Comparison of ENCODE assay signal across 8 cellular contexts in the genomic region with DNA sequence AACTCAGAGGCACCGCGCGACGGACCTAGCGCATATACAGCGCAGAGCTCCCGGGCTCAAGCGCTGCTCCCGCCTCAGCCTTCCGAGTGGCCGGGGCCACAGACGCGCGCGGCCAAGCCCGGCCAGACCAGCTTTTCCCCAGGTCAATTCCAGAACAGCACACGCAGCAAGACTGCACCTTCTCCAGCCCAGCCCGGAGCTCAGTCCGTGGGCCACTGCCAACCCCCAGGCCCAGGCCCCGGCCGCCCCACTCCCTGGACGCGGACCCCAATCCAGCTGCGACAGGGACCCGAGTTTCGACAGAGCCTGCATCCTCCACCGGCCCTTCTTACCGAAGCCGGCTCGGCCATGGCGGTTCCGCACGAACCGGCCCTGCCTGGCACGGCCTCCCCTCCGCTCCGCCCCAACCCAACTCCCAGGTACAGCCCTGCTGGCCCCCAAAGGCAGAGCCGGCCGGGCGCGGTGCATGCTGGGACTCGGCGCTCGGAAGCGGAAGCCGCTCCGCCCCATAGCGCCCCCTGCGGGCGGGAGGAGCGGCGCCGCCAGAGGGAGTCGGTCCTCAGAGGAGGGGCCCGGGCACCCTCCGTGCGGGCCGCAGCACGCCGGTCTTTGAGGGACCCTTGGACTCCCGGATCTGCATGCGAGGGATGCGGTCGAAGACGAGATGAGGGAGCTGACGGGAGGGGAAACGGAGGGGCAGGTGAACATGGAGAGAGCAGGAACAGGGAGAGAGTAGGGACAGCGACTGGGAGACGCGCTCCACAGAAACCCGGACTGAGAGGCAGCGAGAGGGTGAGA. TPM values are rescaled to one million over a fixed set of nuclear protein-coding genes. Genes with fewer than 3 reads are reported as not detected.
DNase-seq lines count a peak whose midpoint lies in the region; ATAC-seq and TF ChIP-seq lines count a peak whose summit lies in the region.

Gene ZNF425 (minus strand): TSS at position 461 of the 798 bp plus-strand sequence. CDS start 111 bp downstream, at position 350.

- peaks cover 18% of the 10 kb centered on the region for H3K79me2 ChIP-seq in trophoblast cell (ENCODE audit: control insufficient read depth, insufficient read depth, low read length, poor library complexity)

- H3K23ac ChIP-seq in trophoblast cell (ENCODE audit: low read length), result peak within 1 kb of the TSS; percentile 60

- no peaks in the 10 kb centered on the region for H3K4me1 ChIP-seq in trophoblast cell (ENCODE audit: control insufficient read depth in 1 of 2, insufficient read depth in 2 of 2, low read length in 2 of 2)
- H3K4me1 ChIP-seq in transverse colon, result peaks cover 6 to 19% (median 10%) of the 10 kb centered on the region in 4 donors

- WGBS in trophoblast cell (ENCODE audit: extremely low coverage, insufficient coverage, insufficient read length), result no CpG with 5 or more reads among the region's 72 CpGs
- WGBS in transverse colon (ENCODE audit: low coverage in 1 of 2), 2 donors, result 0 to 1% methylated on average over 12 to 37 of the region's 72 CpGs

- H3K14ac ChIP-seq in trophoblast cell (ENCODE audit: low read length), result peak within 1 kb of the TSS; percentile 96

- peak within 1 kb of the TSS; percentile 100 for H3K4me3 Mint-ChIP-seq in activated naive CD8-positive, alpha-beta T cell treated with anti-CD3 and anti-CD28 coated beads for 36 hours

- intact Hi-C loops in Right ventricle myocardium inferior (cut with DNase I), result loop anchor here (1.0 to 2.0 kb wide), 3 partner anchors 21 to 97 kb away; partner anchors contain the start of genes PDIA4, ZNF398 and ZNF786
- intact Hi-C loops in transverse colon (cut with DNase I; ENCODE audit: low total_unique reads), result loop anchor here (2.0 kb wide), 1 partner anchor 21 kb away; the partner anchor contains the start of gene ZNF398

- TF ChIP-seq CTCF in GM12865 (IDR thresholded peaks at IDR 0.05; ENCODE audit: insufficient read depth, low read depth, low read length, missing control alignments) (peak; percentile 93), transverse colon (IDR thresholded peaks at IDR 0.05) (peak; percentile 96 to 99 (median 98))

- peak; percentile 96 for TF ChIP-seq POLR2A in transverse colon (IDR thresholded peaks at IDR 0.05)

- DNase-seq in GM12865 (ENCODE audit: low read depth), result peak; percentile 98
- DNase-seq in NCI-H1048 (lab: John Stamatoyannopoulos, UW), result peak; percentile 87
- peak; percentile 98 for DNase-seq in activated naive CD8-positive, alpha-beta T cell treated with anti-CD3 and anti-CD28 coated beads for 36 hours
- peak; percentile 96 for DNase-seq in Right ventricle myocardium inferior (ENCODE audit: missing footprints)
- DNase-seq in trophoblast cell, result peak; percentile 93 to 98
- peak; percentile 94 for DNase-seq in transverse colon

- H2AFZ ChIP-seq in trophoblast cell (ENCODE audit: insufficient read depth, low read length, poor library complexity), result peak within 1 kb of the TSS; percentile 93

- H4K12ac ChIP-seq in trophoblast cell (ENCODE audit: low read depth, low read length), result peak within 1 kb of the TSS; percentile 91

- peak within 1 kb of the TSS; percentile 99 for H3K9ac ChIP-seq in trophoblast cell (ENCODE audit: low read length)

- H3K4me1 Mint-ChIP-seq in activated naive CD8-positive, alpha-beta T cell treated with anti-CD3 and anti-CD28 coated beads for 36 hours, result peaks cover 18% of the 10 kb centered on the region

- H3K4me2 ChIP-seq in trophoblast cell (ENCODE audit: low read length), result peak within 1 kb of the TSS; percentile 99

- peak within 1 kb of the TSS; percentile 98 for H3K4ac ChIP-seq in trophoblast cell (ENCODE audit: low read depth, low read length)

- H3K36me3 ChIP-seq in trophoblast cell (ENCODE audit: control insufficient read depth in 1 of 2, insufficient read depth in 2 of 2, low read length in 2 of 2), result peaks cover 3 to 7% of the 10 kb centered on the region in 2 experiments
- peaks cover 0 to 9% (median 0%) of the 10 kb centered on the region in 4 donors for H3K36me3 ChIP-seq in transverse colon

- H3K9me3 ChIP-seq in trophoblast cell (ENCODE audit: insufficient read depth, low read depth, low read length) (peaks cover 7% of the 10 kb centered on the region), transverse colon (peaks cover 0 to 3% of the 10 kb centered on the region in 2 donors)

- H3K18ac ChIP-seq in trophoblast cell (ENCODE audit: low read length), result peak within 1 kb of the TSS; percentile 95

- ATAC-seq in HG02610 (IDR thresholded peaks at IDR 0.05; ENCODE audit: unreplicated experiment) (peak; percentile 88), SK-N-SH treated with all-trans-retinoic acid at 6 μM for 48 hours (peak; percentile 89), Right ventricle myocardium inferior (peak; percentile 97)

- H2BK12ac ChIP-seq in trophoblast cell (ENCODE audit: low read length), result no peak within 1 kb of the TSS

- H3K9me3 Mint-ChIP-seq in activated naive CD8-positive, alpha-beta T cell treated with anti-CD3 and anti-CD28 coated beads for 36 hours, result peaks cover 5% of the 10 kb centered on the region

- H3K4me3 ChIP-seq in GM12865 (ENCODE audit: low read depth, low read length) (peak within 1 kb of the TSS; percentile 69), trophoblast cell (ENCODE audit: low read depth, low read length) (peak within 1 kb of the TSS; percentile 97), transverse colon (peak within 1 kb of the TSS; percentile 61 to 88 (median 80))

- H3K36me3 Mint-ChIP-seq in activated naive CD8-positive, alpha-beta T cell treated with anti-CD3 and anti-CD28 coated beads for 36 hours, result peaks cover 44% of the 10 kb centered on the region

- TF ChIP-seq EP300 in transverse colon (IDR thresholded peaks at IDR 0.05; ENCODE audit: low read depth), result no peak

- peaks cover 3% of the 10 kb centered on the region for H3K27me3 Mint-ChIP-seq in activated naive CD8-positive, alpha-beta T cell treated with anti-CD3 and anti-CD28 coated beads for 36 hours

- peak within 1 kb of the TSS; percentile 94 for H4K8ac ChIP-seq in trophoblast cell (ENCODE audit: low read depth, low read length)

- H3K27ac ChIP-seq in trophoblast cell (ENCODE audit: low read depth, low read length), result peak within 1 kb of the TSS; percentile 86
- H3K27ac ChIP-seq in transverse colon, result peak within 1 kb of the TSS; percentile 92 to 96 (median 95)

- H3K27me3 ChIP-seq in trophoblast cell (ENCODE audit: insufficient read depth, low read length) (no peaks in the 10 kb centered on the region), transverse colon (no peaks in the 10 kb centered on the region)

- peak within 1 kb of the TSS; percentile 86 for H2AK5ac ChIP-seq in trophoblast cell (ENCODE audit: low read length)

- H2BK120ac ChIP-seq in trophoblast cell (ENCODE audit: insufficient read depth, low read length, poor library complexity), result peak within 1 kb of the TSS; percentile 84

- H4K91ac ChIP-seq in trophoblast cell (ENCODE audit: low read depth, low read length), result peak within 1 kb of the TSS; percentile 95

- peaks cover 22% of the 10 kb centered on the region for H3K79me1 ChIP-seq in trophoblast cell (ENCODE audit: low read length)

- H3K27ac Mint-ChIP-seq in activated naive CD8-positive, alpha-beta T cell treated with anti-CD3 and anti-CD28 coated beads for 36 hours, result peak within 1 kb of the TSS; percentile 100

- H2BK5ac ChIP-seq in trophoblast cell (ENCODE audit: low read depth, low read length, poor library complexity), result peak within 1 kb of the TSS; percentile 85

- in situ Hi-C loops in transverse colon (cut with MboI; ENCODE audit: low pct_ligation_motif_present in 1 of 4, low pct_unique_long_range_greater_than_20kb in 1 of 4, low sequenced_read_pairs in 3 of 4), result no loop called here

TF ChIP-seq in SK-N-SH treated with all-trans-retinoic acid at 6 μM for 48 hours, 23 proteins besides CTCF, POLR2A, EP300 and RAD21 (continues in another document):
- TF ChIP-seq GLIS3 (CRISPR knock-in tag; IDR thresholded peaks at IDR 0.05) (peak; percentile 97), TOX (CRISPR knock-in tag; IDR thresholded peaks at IDR 0.05; ENCODE audit: borderline replicate concordance) (0 out of 2 replicates have a peak, but pooled peaks have one; percentile 50), ESRRG (CRISPR knock-in tag; IDR thresholded peaks at IDR 0.05) (0 out of 2 replicates have a peak, but pooled peaks have one; percentile 39), PPARA (CRISPR knock-in tag; IDR thresholded peaks at IDR 0.05; ENCODE audit: borderline replicate concordance) (no peak), ZC3H10 (CRISPR knock-in tag; IDR thresholded peaks at IDR 0.05) (peak; percentile 65; the same call in 1 of the 2 replicates), OSR1 (CRISPR knock-in tag; IDR thresholded peaks at IDR 0.05) (no peak), ZNF8 (CRISPR knock-in tag; IDR thresholded peaks at IDR 0.05) (peak; percentile 50; the same call in 1 of the 2 replicates), ZFP30 (CRISPR knock-in tag; IDR thresholded peaks at IDR 0.05) (peak; percentile 35; the same call in 1 of the 2 replicates), ZNF70 (CRISPR knock-in tag; IDR thresholded peaks at IDR 0.05) (peak; percentile 66), SNAI2 (CRISPR knock-in tag; IDR thresholded peaks at IDR 0.05) (no peak)
- TF ChIP-seq, protein P1, sequence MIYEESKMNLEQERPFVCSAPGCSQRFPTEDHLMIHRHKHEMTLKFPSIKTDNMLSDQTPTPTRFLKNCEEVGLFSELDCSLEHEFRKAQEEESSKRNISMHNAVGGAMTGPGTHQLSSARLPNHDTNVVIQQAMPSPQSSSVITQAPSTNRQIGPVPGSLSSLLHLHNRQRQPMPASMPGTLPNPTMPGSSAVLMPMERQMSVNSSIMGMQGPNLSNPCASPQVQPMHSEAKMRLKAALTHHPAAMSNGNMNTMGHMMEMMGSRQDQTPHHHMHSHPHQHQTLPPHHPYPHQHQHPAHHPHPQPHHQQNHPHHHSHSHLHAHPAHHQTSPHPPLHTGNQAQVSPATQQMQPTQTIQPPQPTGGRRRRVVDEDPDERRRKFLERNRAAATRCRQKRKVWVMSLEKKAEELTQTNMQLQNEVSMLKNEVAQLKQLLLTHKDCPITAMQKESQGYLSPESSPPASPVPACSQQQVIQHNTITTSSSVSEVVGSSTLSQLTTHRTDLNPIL (CRISPR knock-in tag; IDR thresholded peaks at IDR 0.05; ENCODE audit: low read depth), result no peak

RNA-seq across cellular contexts. Expression of gene ZNF425, which starts in this region (rescaled TPM):
- under 1 TPM; 0.87 to 0.98 TPM for total RNA-seq in activated naive CD8-positive, alpha-beta T cell treated with anti-CD3 and anti-CD28 coated beads for 36 hours
- total RNA-seq in Right ventricle myocardium inferior (0.60 TPM), transverse colon (1 to 10 TPM in 3 of 4 donors, under 1 TPM in 1; 0.37 to 2.3 (median 1.6) TPM)
- 2.8 and 2.9 TPM in 2 replicates for polyA plus RNA-seq in trophoblast cell (2013)

Comparison
In these comparisons a context has a peak if more than half of its experiments do, and no peak if none do; other contexts are left out.
1. Peak in every context shown above with its lines: DNase-seq, ATAC-seq, H3K4me3 ChIP-seq and H3K27ac ChIP-seq.
2. Peak in DNase-seq in activated naive CD8-positive, alpha-beta T cell treated with anti-CD3 and anti-CD28 coated beads for 36 hours; RNA of the gene not detected or under 1 TPM.
3. Peak in DNase-seq and ATAC-seq in Right ventricle myocardium inferior; RNA of the gene not detected or under 1 TPM.